In genomic region chr1:42957880-42958487, GRCh38 we compare ENCODE assay signal across 8 cellular contexts. TPM values are rescaled to one million over a fixed set of nuclear protein-coding genes. Genes with fewer than 3 reads are reported as not detected.
DNase-seq lines count a peak whose midpoint lies in the region; ATAC-seq and TF ChIP-seq lines count a peak whose summit lies in the region.

No MANE protein-coding gene starts in this region.

- CTCF ChIA-PET in PC-3 (lab: Charles Lee) = no interaction called here

- POLR2A ChIA-PET in PC-3 (lab: Charles Lee; ENCODE audit: unreplicated experiment) = interaction anchor here (0.6 kb wide), 1 partner anchor 116 kb away, joined by 3 read pairs; no protein-coding TSS in a partner anchor

- H3F3A ChIP-seq in PC-3 (ENCODE audit: low read length, unreplicated experiment) = no peaks in the 10 kb centered on the region

- H3K4me1 Mint-ChIP-seq in activated T-helper 2 cell treated with anti-CD3 and anti-CD28 coated beads, Interferon-gamma antibody, Interleukin-2, Interleukin-4, amounts not matched to agents 10 μg/mL and 5 μg/mL and 100 μg/mL, durations not matched to agents 14 hours and 24 hours and 36 hours (ENCODE audit: low read depth) = peaks cover 51% of the 10 kb centered on the region

- H3K4me3 ChIP-seq in PC-3 (ENCODE audit: low read length) = peak overlapping the region; percentile 99
- peak overlapping the region; percentile 84 for H3K4me3 ChIP-seq in fibroblast of villous mesenchyme (ENCODE audit: low read depth, low read length)
- peak overlapping the region; percentile 93 for H3K4me3 ChIP-seq in neuron (ENCODE audit: low read length)
- H3K4me3 ChIP-seq in testis = peak overlapping the region; percentile 67 to 80

- H3K9me3 Mint-ChIP-seq in activated T-helper 2 cell treated with anti-CD3 and anti-CD28 coated beads, Interferon-gamma antibody, Interleukin-2, Interleukin-4, amounts not matched to agents 10 μg/mL and 5 μg/mL and 100 μg/mL, durations not matched to agents 14 hours and 24 hours and 36 hours = no peaks in the 10 kb centered on the region

- peaks cover 36% of the 10 kb centered on the region for H3K36me3 ChIP-seq in PC-3 (ENCODE audit: low read depth, low read length)
- peaks cover 32% of the 10 kb centered on the region for H3K36me3 ChIP-seq in neuron (ENCODE audit: insufficient read depth, low read length)
- H3K36me3 ChIP-seq in testis (ENCODE audit: low read depth, missing control alignments) = no peaks in the 10 kb centered on the region

- 0% methylated on average over 36 of the region's 72 CpGs; no CpG with 5 or more reads in 1 of the 2 donors for WGBS in testis, 2 donors

- no peak for TF ChIP-seq CTCF in PC-3 (conservative IDR thresholded peaks at IDR 0.05; ENCODE audit: low read depth, low read length)
- no peak for TF ChIP-seq CTCF in fibroblast of villous mesenchyme (IDR thresholded peaks at IDR 0.05; ENCODE audit: insufficient read depth, low read depth, low read length)
- no peak for TF ChIP-seq CTCF in testis (IDR thresholded peaks at IDR 0.05)

- peaks cover 85% of the 10 kb centered on the region for H3K79me2 ChIP-seq in PC-3 (ENCODE audit: low read length)

- ATAC-seq in HG03378 (IDR thresholded peaks at IDR 0.05; ENCODE audit: unreplicated experiment) (peak; percentile 29), PC-3 (peak; percentile 42)

- no TSS peak for BruUV-seq in PC-3 (replicated peaks; lab: Mats Ljungman, UMichigan)

- peak overlapping the region; percentile 97 for H3K27ac Mint-ChIP-seq in activated T-helper 2 cell treated with anti-CD3 and anti-CD28 coated beads, Interferon-gamma antibody, Interleukin-2, Interleukin-4, amounts not matched to agents 10 μg/mL and 5 μg/mL and 100 μg/mL, durations not matched to agents 14 hours and 24 hours and 36 hours

- DNase-seq in CD1c-positive myeloid dendritic cell (ENCODE audit: extremely low spot score) (peak; percentile 65), GM19240 (ENCODE audit: insufficient read length, low spot score) (peak; percentile 57), PC-3 (peak; percentile 68), fibroblast of villous mesenchyme (ENCODE audit: low read depth) (peak; percentile 52), testis (peak; percentile 68)
- peak; percentile 67 for DNase-seq in activated T-helper 2 cell treated with anti-CD3 and anti-CD28 coated beads, Interferon-gamma antibody, Interleukin-2, Interleukin-4, amounts not matched to agents 10 μg/mL and 5 μg/mL and 100 μg/mL, durations not matched to agents 14 hours and 24 hours and 36 hours (ENCODE audit: low spot score)

- intact Hi-C loops in PC-3 (cut with micrococcal nuclease) (loop anchor here (1.0 to 5.0 kb wide), 4 partner anchors 17 to 115 kb away; no protein-coding TSS in a partner anchor), testis (cut with DNase I; ENCODE audit: low total_unique reads) (no loop called here)
- intact Hi-C loops in activated T-helper 2 cell treated with anti-CD3 and anti-CD28 coated beads, Interferon-gamma antibody, Interleukin-2, Interleukin-4, amounts not matched to agents 10 μg/mL and 5 μg/mL and 100 μg/mL, durations not matched to agents 14 hours and 24 hours and 36 hours (cut with micrococcal nuclease) = loop anchor here (1.0 to 2.0 kb wide), 6 partner anchors 12 to 191 kb away; partner anchors contain the start of genes C1orf50, ERMAP, P3H1 and SVBP

- H3K27me3 ChIP-seq in PC-3 (ENCODE audit: low read length) (no peaks in the 10 kb centered on the region), neuron (ENCODE audit: insufficient read depth, low read length) (no peaks in the 10 kb centered on the region), testis (no peaks in the 10 kb centered on the region)

- no peak for TF ChIP-seq POLR2A in testis (IDR thresholded peaks at IDR 0.05)

- peaks cover 44% of the 10 kb centered on the region for H4K20me1 ChIP-seq in PC-3 (ENCODE audit: low read length)

- H3K27ac ChIP-seq in PC-3 (ENCODE audit: low read length) = no peak overlapping the region
- peak overlapping the region; percentile 62 to 73 for H3K27ac ChIP-seq in testis

- H3K4me3 Mint-ChIP-seq in activated T-helper 2 cell treated with anti-CD3 and anti-CD28 coated beads, Interferon-gamma antibody, Interleukin-2, Interleukin-4, amounts not matched to agents 10 μg/mL and 5 μg/mL and 100 μg/mL, durations not matched to agents 14 hours and 24 hours and 36 hours (ENCODE audit: low read depth) = peak overlapping the region; percentile 96

- H3K4me1 ChIP-seq in PC-3 (ENCODE audit: insufficient read depth, low read length) (peaks cover 69% of the 10 kb centered on the region), neuron (ENCODE audit: insufficient read depth, low read length) (peaks cover 63% of the 10 kb centered on the region), testis (peaks cover 24% of the 10 kb centered on the region)

- H2AFZ ChIP-seq in PC-3 (ENCODE audit: low read length) = no peak overlapping the region
- no peak overlapping the region for H2AFZ ChIP-seq in neuron (ENCODE audit: low read depth, low read length)

- peaks cover 49% of the 10 kb centered on the region for H3K36me3 Mint-ChIP-seq in activated T-helper 2 cell treated with anti-CD3 and anti-CD28 coated beads, Interferon-gamma antibody, Interleukin-2, Interleukin-4, amounts not matched to agents 10 μg/mL and 5 μg/mL and 100 μg/mL, durations not matched to agents 14 hours and 24 hours and 36 hours (ENCODE audit: low read depth)

- peaks cover 2% of the 10 kb centered on the region for H3K27me3 Mint-ChIP-seq in activated T-helper 2 cell treated with anti-CD3 and anti-CD28 coated beads, Interferon-gamma antibody, Interleukin-2, Interleukin-4, amounts not matched to agents 10 μg/mL and 5 μg/mL and 100 μg/mL, durations not matched to agents 14 hours and 24 hours and 36 hours (ENCODE audit: low read depth)

- H3K9ac ChIP-seq in PC-3 (ENCODE audit: low read length) = peak overlapping the region; percentile 70

- no peaks in the 10 kb centered on the region for H3K9me2 ChIP-seq in PC-3 (replicated peaks; ENCODE audit: low read length)

- H3K9me3 ChIP-seq in PC-3 (ENCODE audit: low read length) = no peaks in the 10 kb centered on the region
- no peaks in the 10 kb centered on the region for H3K9me3 ChIP-seq in neuron (ENCODE audit: low read length)
- H3K9me3 ChIP-seq in testis = no peaks in the 10 kb centered on the region

- peak overlapping the region; percentile 97 for H3K4me2 ChIP-seq in PC-3 (ENCODE audit: low read length)

RNA-seq across cellular contexts. Expression of gene SLC2A1, which starts 0.7 kb away (rescaled TPM):
- total RNA-seq in PC-3 (2014; rRNA removed) (245 and 264 TPM in 2 replicates), fibroblast of villous mesenchyme (90.8 and 118 TPM in 2 replicates), testis (10 to 100 TPM; 36.9 to 38.3 TPM)
- total RNA-seq in activated T-helper 2 cell treated with anti-CD3 and anti-CD28 coated beads, Interferon-gamma antibody, Interleukin-2, Interleukin-4, amounts not matched to agents 10 μg/mL and 5 μg/mL and 100 μg/mL, durations not matched to agents 14 hours and 24 hours and 36 hours = 143 and 155 TPM in 2 replicates
- polyA plus RNA-seq in testis (ENCODE audit: insufficient read depth, low read depth, low replicate concordance) = 19.4 TPM
